ENCODE assay signal across 6 cellular contexts in the genomic region with DNA sequence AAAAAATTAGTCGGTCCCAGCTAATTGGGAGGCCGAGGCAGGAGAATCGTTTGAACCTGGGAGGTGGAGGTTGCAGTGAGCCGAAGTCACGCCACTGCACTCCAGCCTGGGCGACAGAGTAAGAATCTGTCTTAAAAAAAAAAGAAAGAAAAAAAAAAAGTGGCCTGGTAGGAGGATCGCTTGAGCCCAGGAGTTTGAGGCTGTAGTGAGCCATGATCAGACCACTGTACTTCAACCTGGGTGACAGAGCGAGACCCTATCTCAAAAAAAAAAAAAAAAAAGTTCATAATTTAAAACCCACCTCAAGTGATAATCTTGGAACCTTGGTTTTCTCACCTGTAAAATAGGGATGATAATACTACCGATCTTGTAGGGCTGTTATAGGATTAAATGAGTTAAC. TPM values are rescaled to one million over a fixed set of nuclear protein-coding genes. Genes with fewer than 3 reads are reported as not detected.
A peak's percentile ranks its signal among the peaks of the same experiment; 100 is the strongest.
DNase-seq lines count a peak whose midpoint lies in the region; ATAC-seq, FAIRE-seq and TF ChIP-seq lines count a peak whose summit lies in the region.
"Not testable (repeated sequence)": the region's sequence is repeated elsewhere in the genome, so short reads cannot be mapped to it uniquely, and the experiment has no call there.

No MANE protein-coding gene starts in this region.

- BruUV-seq in HepG2 (replicated peaks; lab: Mats Ljungman, UMichigan): not testable (repeated sequence)

- ATAC-seq in activated CD8-positive, alpha-beta T cell treated with anti-CD3 and anti-CD28 coated beads for 36 hours; HepG2: not testable (repeated sequence)

- not testable (repeated sequence) for TF ChIP-seq EP300 in HepG2 (IDR thresholded peaks at IDR 0.05; ENCODE audit: low read depth in 2 of 2, low read length in 2 of 2); HepG2 (CRISPR knock-in tag; IDR thresholded peaks at IDR 0.05; ENCODE audit: borderline replicate concordance)

- H3K27ac Mint-ChIP-seq in IgD-negative memory B cell (peak overlapping the region; percentile 43 to 85 (median 74)), chondrocyte (ENCODE audit: unreplicated experiment) (peak overlapping the region; percentile 84), progenitor cell of endocrine pancreas (peak overlapping the region; percentile 97)
- peak overlapping the region; percentile 86 for H3K27ac Mint-ChIP-seq in activated CD8-positive, alpha-beta T cell treated with anti-CD3 and anti-CD28 coated beads for 36 hours

- TF ChIP-seq CTCF in activated CD8-positive, alpha-beta T cell treated with anti-CD3 and anti-CD28 coated beads for 36 hours (IDR thresholded peaks at IDR 0.05); chondrocyte (IDR thresholded peaks at IDR 0.05); HepG2 (CRISPR knock-in tag; IDR thresholded peaks at IDR 0.05); progenitor cell of endocrine pancreas (IDR thresholded peaks at IDR 0.05; ENCODE audit: unreplicated experiment); uterus (IDR thresholded peaks at IDR 0.05): not testable (repeated sequence)

- H3K9me3 Mint-ChIP-seq in IgD-negative memory B cell; activated CD8-positive, alpha-beta T cell treated with anti-CD3 and anti-CD28 coated beads for 36 hours; chondrocyte (ENCODE audit: low read depth); progenitor cell of endocrine pancreas (ENCODE audit: low read depth): not testable (repeated sequence)

- not testable (repeated sequence) for H3K36me3 Mint-ChIP-seq in IgD-negative memory B cell; chondrocyte (ENCODE audit: low read depth); progenitor cell of endocrine pancreas (ENCODE audit: insufficient read depth)
- H3K36me3 Mint-ChIP-seq in activated CD8-positive, alpha-beta T cell treated with anti-CD3 and anti-CD28 coated beads for 36 hours (ENCODE audit: low read depth): peaks cover 17% of the 10 kb centered on the region

- H2AFZ ChIP-seq in HepG2 (ENCODE audit: low read length): not testable (repeated sequence)

- 87% methylated on average over 9 of the region's 9 CpGs for WGBS in HepG2 (ENCODE audit: low lambda C conversion rate)

- H3K4me1 ChIP-seq in HepG2 (ENCODE audit: insufficient read depth, low read length) (peaks cover 46% of the 10 kb centered on the region), uterus (peaks cover 0 to 21% of the 10 kb centered on the region in 2 donors)

- 0 out of 2 replicates have a peak overlapping the region, but pooled peaks have one; percentile 79 for H3K4me2 ChIP-seq in HepG2 (ENCODE audit: low read depth, low read length)

- POLR2A ChIA-PET in activated CD8-positive, alpha-beta T cell treated with anti-CD3 and anti-CD28 coated beads for 36 hours (lab: Charles Lee): interaction anchor here (1.1 kb wide), 1 partner anchor 67 kb away, joined by 3 read pairs; no protein-coding TSS in a partner anchor
- POLR2A ChIA-PET in HepG2 (lab: Yijun Ruan, JAX): not testable (repeated sequence)

- not testable (repeated sequence) for H3K36me3 ChIP-seq in HepG2 (replicated peaks in 1 of 2; ENCODE audit: control insufficient read depth in 1 of 2, insufficient read depth in 2 of 2, low read length in 2 of 2); uterus

- not testable (repeated sequence) for H3K27me3 ChIP-seq in HepG2 (ENCODE audit: control insufficient read depth in 1 of 2, insufficient read depth in 2 of 2, low read length in 2 of 2); uterus

- not testable (repeated sequence) for TF ChIP-seq POLR2A in HepG2 (IDR thresholded peaks at IDR 0.05; ENCODE audit: insufficient read depth in 1 of 2, low read depth in 2 of 2, low read length in 2 of 2); uterus (IDR thresholded peaks at IDR 0.05)

- H3K9me3 ChIP-seq in HepG2 (ENCODE audit: low read length); uterus: not testable (repeated sequence)

- peaks cover 10% of the 10 kb centered on the region for H3K79me2 ChIP-seq in HepG2 (ENCODE audit: insufficient read depth, low read length)

- CTCF ChIA-PET in activated CD8-positive, alpha-beta T cell treated with anti-CD3 and anti-CD28 coated beads for 36 hours (lab: Charles Lee): interaction anchor here (1.2 to 4.8 kb wide), 9 partner anchors 11 to 212 kb away, joined by 3 to 38 read pairs (median 6); partner anchors contain the start of gene BLVRB
- CTCF ChIA-PET in HepG2 (lab: Yijun Ruan, JAX; ENCODE audit: low intra/inter-chr PET ratio, low total read pairs): interaction anchor here (0.6 kb wide), 1 partner anchor 66 kb away, joined by 3 read pairs; no protein-coding TSS in a partner anchor

- H3K27me3 Mint-ChIP-seq in IgD-negative memory B cell; activated CD8-positive, alpha-beta T cell treated with anti-CD3 and anti-CD28 coated beads for 36 hours; chondrocyte (ENCODE audit: low read depth); progenitor cell of endocrine pancreas: not testable (repeated sequence)

- not testable (repeated sequence) for H3K4me3 ChIP-seq in HepG2 (replicated peaks in 1 of 3; ENCODE audit: insufficient read depth in 1 of 3, low read depth in 2 of 3, low read length in 3 of 3)
- H3K4me3 ChIP-seq in uterus: peak overlapping the region in 1 of 2 donors; percentile 69

- in situ Hi-C loops in HepG2 (cut with HindIII; ENCODE audit: extremely low pct_ligation_motif_present, low pct_unique_long_range_greater_than_20kb): not testable (repeated sequence)

- FAIRE-seq in HepG2 (lab: Jason Lieb, UNC): not testable (repeated sequence)

- H3K4me3 Mint-ChIP-seq in IgD-negative memory B cell (peak overlapping the region in 3 of 4 donors; percentile 60 to 87 (median 80)), chondrocyte (ENCODE audit: unreplicated experiment) (peak overlapping the region; percentile 4)
- H3K4me3 Mint-ChIP-seq in activated CD8-positive, alpha-beta T cell treated with anti-CD3 and anti-CD28 coated beads for 36 hours: peak overlapping the region; percentile 77
- H3K4me3 Mint-ChIP-seq in progenitor cell of endocrine pancreas (ENCODE audit: low read depth): not testable (repeated sequence)

- intact Hi-C loops in activated CD8-positive, alpha-beta T cell treated with anti-CD3 and anti-CD28 coated beads for 36 hours (cut with micrococcal nuclease); uterus (cut with DNase I; ENCODE audit: low total_unique reads): not testable (repeated sequence)
- intact Hi-C loops in HepG2 (cut with micrococcal nuclease; ENCODE audit: unreplicated experiment): loop anchor here (2.0 to 10.0 kb wide), 2 partner anchors 23 to 77 kb away; partner anchors contain the start of genes C19orf47, PLD3 and SERTAD3

- H3K4me1 Mint-ChIP-seq in IgD-negative memory B cell (peaks cover 18 to 22% (median 21%) of the 10 kb centered on the region in 3 donors), chondrocyte (ENCODE audit: low read depth) (peaks cover 34% of the 10 kb centered on the region), progenitor cell of endocrine pancreas (ENCODE audit: low read depth) (peaks cover 12% of the 10 kb centered on the region)
- H3K4me1 Mint-ChIP-seq in activated CD8-positive, alpha-beta T cell treated with anti-CD3 and anti-CD28 coated beads for 36 hours (ENCODE audit: low read depth): peaks cover 17% of the 10 kb centered on the region

- H3K27ac ChIP-seq in HepG2 (ENCODE audit: extremely low read length, insufficient read depth, low read length): not testable (repeated sequence)
- H3K27ac ChIP-seq in uterus: peak overlapping the region; percentile 98

- not testable (repeated sequence) for TF ChIP-seq RAD21 in HepG2 (CRISPR knock-in tag; IDR thresholded peaks at IDR 0.05)

- H3K9ac ChIP-seq in HepG2 (ENCODE audit: insufficient read depth, low read depth, low read length): not testable (repeated sequence)

- H4K20me1 ChIP-seq in HepG2 (ENCODE audit: insufficient read depth, low read length): not testable (repeated sequence)

- DNase-seq in activated CD8-positive, alpha-beta T cell treated with anti-CD3 and anti-CD28 coated beads for 36 hours; chondrocyte (ENCODE audit: low spot score); HepG2 (ENCODE audit: low spot score); progenitor cell of endocrine pancreas (ENCODE audit: low spot score, unreplicated experiment); uterus: not testable (repeated sequence)

RNA-seq across cellular contexts. Expression of gene SERTAD1, which starts 3.8 kb away (rescaled TPM):
- 13.2 TPM for polyA plus RNA-seq in IgD-negative memory B cell
- total RNA-seq in activated CD8-positive, alpha-beta T cell treated with anti-CD3 and anti-CD28 coated beads for 36 hours: 10 to 100 TPM; 15.5 to 17.2 TPM
- 13.0 to 14.8 TPM (median 14.5 TPM) in 3 replicates for total RNA-seq in chondrocyte
- 4.3 and 4.7 TPM in 2 replicates for total RNA-seq in HepG2 (2016; rRNA removed; fragmentation: Illumina TruSeq; extraction: Trizol)
- 1.8 and 2.1 TPM in 2 replicates for total RNA-seq in HepG2 (2016; cell fraction: cytosol; rRNA removed; fragmentation: Illumina TruSeq; extraction: Trizol; ENCODE audit: low read depth)
- total RNA-seq in HepG2 (2016; cell fraction: insoluble cytoplasmic fraction; rRNA removed; fragmentation: Illumina TruSeq; extraction: Trizol): 3.9 and 5.6 TPM in 2 replicates
- total RNA-seq in HepG2 (2016; cell fraction: membrane; rRNA removed; fragmentation: Illumina TruSeq; extraction: Trizol): 3.0 and 3.6 TPM in 2 replicates
- total RNA-seq in HepG2 (2016; cell fraction: nucleus; rRNA removed; fragmentation: Illumina TruSeq; extraction: Trizol): 1.7 and 1.9 TPM in 2 replicates
- 4.5 and 5.0 TPM in 2 replicates for polyA plus RNA-seq in HepG2 (2011; rRNA removed)
- polyA plus RNA-seq in HepG2 (2011; cell fraction: cytosol; rRNA removed): 5.0 and 7.0 TPM in 2 replicates
- 4.0 and 4.5 TPM in 2 replicates for polyA plus RNA-seq in HepG2 (2011; cell fraction: nucleus; rRNA removed)
- polyA plus RNA-seq in HepG2 (2012): 1.4 and 1.9 TPM in 2 replicates
- 0.94 and 1.1 TPM in 2 replicates for polyA plus RNA-seq in HepG2 (2016; cell fraction: cytosol; fragmentation: Illumina TruSeq; extraction: Trizol; ENCODE audit: low read depth)
- polyA plus RNA-seq in HepG2 (2016; cell fraction: insoluble cytoplasmic fraction; fragmentation: Illumina TruSeq; extraction: Trizol; ENCODE audit: low read depth): 3.6 and 4.1 TPM in 2 replicates
- 1.5 and 1.7 TPM in 2 replicates for polyA plus RNA-seq in HepG2 (2016; cell fraction: membrane; fragmentation: Illumina TruSeq; extraction: Trizol; ENCODE audit: low read depth)
- 2.5 and 2.7 TPM in 2 replicates for polyA plus RNA-seq in HepG2 (2016; cell fraction: nucleus; fragmentation: Illumina TruSeq; extraction: Trizol; ENCODE audit: insufficient read depth, low read depth)
- polyA minus RNA-seq in HepG2 (2011; rRNA and poly(A)+ RNA removed; ENCODE audit: low replicate concordance): 2.7 and 5.6 TPM in 2 replicates
- polyA minus RNA-seq in HepG2 (2011; cell fraction: cytosol; rRNA and poly(A)+ RNA removed): 1.1 and 1.2 TPM in 2 replicates
- polyA minus RNA-seq in HepG2 (2011; cell fraction: nucleus; rRNA and poly(A)+ RNA removed): 1.7 and 2.0 TPM in 2 replicates
- total RNA-seq in progenitor cell of endocrine pancreas: 4.1 and 4.4 TPM in 2 replicates
- 10 to 100 TPM in 3 of 4 donors, 1 to 10 TPM in 1; 3.1 to 18.4 (median 15.8) TPM for total RNA-seq in uterus

RNA-seq across cellular contexts. Expression of gene PRX, which starts 8.8 kb away (rescaled TPM):
- polyA plus RNA-seq in IgD-negative memory B cell (0.21 TPM), HepG2 (2011; rRNA removed) (0.66 and 0.99 TPM in 2 replicates)
- 1 to 10 TPM; 1.2 TPM for total RNA-seq in activated CD8-positive, alpha-beta T cell treated with anti-CD3 and anti-CD28 coated beads for 36 hours
- total RNA-seq in chondrocyte (3.6 to 4.9 TPM (median 4.5 TPM) in 3 replicates), HepG2 (2016; rRNA removed; fragmentation: Illumina TruSeq; extraction: Trizol) (0.46 and 0.66 TPM in 2 replicates), progenitor cell of endocrine pancreas (0.96 and 1.2 TPM in 2 replicates), uterus (1 to 10 TPM; 3.3 to 7.5 (median 4.8) TPM)
- total RNA-seq in HepG2 (2016; cell fraction: cytosol; rRNA removed; fragmentation: Illumina TruSeq; extraction: Trizol; ENCODE audit: low read depth): not detected in 2 replicates
- total RNA-seq in HepG2 (2016; cell fraction: insoluble cytoplasmic fraction; rRNA removed; fragmentation: Illumina TruSeq; extraction: Trizol): 0.39 and 0.78 TPM in 2 replicates
- total RNA-seq in HepG2 (2016; cell fraction: membrane; rRNA removed; fragmentation: Illumina TruSeq; extraction: Trizol): 0.03 and 0.12 TPM in 2 replicates
- 0.38 and 0.40 TPM in 2 replicates for total RNA-seq in HepG2 (2016; cell fraction: nucleus; rRNA removed; fragmentation: Illumina TruSeq; extraction: Trizol)
- polyA plus RNA-seq in HepG2 (2011; cell fraction: cytosol; rRNA removed): 0.79 and 0.94 TPM in 2 replicates
- 0.76 and 0.99 TPM in 2 replicates for polyA plus RNA-seq in HepG2 (2011; cell fraction: nucleus; rRNA removed)
- 0.85 and 1.1 TPM in 2 replicates for polyA plus RNA-seq in HepG2 (2012)
- not detected in 2 replicates for polyA plus RNA-seq in HepG2 (2016; cell fraction: cytosol; fragmentation: Illumina TruSeq; extraction: Trizol; ENCODE audit: low read depth)
- polyA plus RNA-seq in HepG2 (2016; cell fraction: insoluble cytoplasmic fraction; fragmentation: Illumina TruSeq; extraction: Trizol; ENCODE audit: low read depth): 0.25 and 0.53 TPM in 2 replicates
- 0.03 and 0.06 TPM in 2 replicates for polyA plus RNA-seq in HepG2 (2016; cell fraction: membrane; fragmentation: Illumina TruSeq; extraction: Trizol; ENCODE audit: low read depth)
- polyA plus RNA-seq in HepG2 (2016; cell fraction: nucleus; fragmentation: Illumina TruSeq; extraction: Trizol; ENCODE audit: insufficient read depth, low read depth): 1.1 TPM in 2 replicates
- 0.51 and 1.1 TPM in 2 replicates for polyA minus RNA-seq in HepG2 (2011; rRNA and poly(A)+ RNA removed; ENCODE audit: low replicate concordance)
- 0.53 and 0.89 TPM in 2 replicates for polyA minus RNA-seq in HepG2 (2011; cell fraction: cytosol; rRNA and poly(A)+ RNA removed)
- polyA minus RNA-seq in HepG2 (2011; cell fraction: nucleus; rRNA and poly(A)+ RNA removed): 0.52 and 0.62 TPM in 2 replicates

RNA-seq across cellular contexts. Expression of gene SERTAD3, which starts 22.1 kb away (rescaled TPM):
- polyA plus RNA-seq in IgD-negative memory B cell: 29.2 TPM
- total RNA-seq in activated CD8-positive, alpha-beta T cell treated with anti-CD3 and anti-CD28 coated beads for 36 hours: 10 to 100 TPM in 1 of 2 experiments, 1 to 10 TPM in 1; 8.8 to 11.2 TPM
- 36.7 to 43.6 TPM (median 40.3 TPM) in 3 replicates for total RNA-seq in chondrocyte
- 16.9 and 17.8 TPM in 2 replicates for total RNA-seq in HepG2 (2016; rRNA removed; fragmentation: Illumina TruSeq; extraction: Trizol)
- total RNA-seq in HepG2 (2016; cell fraction: cytosol; rRNA removed; fragmentation: Illumina TruSeq; extraction: Trizol; ENCODE audit: low read depth): 14.6 and 17.8 TPM in 2 replicates
- total RNA-seq in HepG2 (2016; cell fraction: insoluble cytoplasmic fraction; rRNA removed; fragmentation: Illumina TruSeq; extraction: Trizol): 14.8 and 17.5 TPM in 2 replicates
- total RNA-seq in HepG2 (2016; cell fraction: membrane; rRNA removed; fragmentation: Illumina TruSeq; extraction: Trizol): 22.0 and 25.4 TPM in 2 replicates
- total RNA-seq in HepG2 (2016; cell fraction: nucleus; rRNA removed; fragmentation: Illumina TruSeq; extraction: Trizol): 6.8 and 9.0 TPM in 2 replicates
- 9.5 and 9.6 TPM in 2 replicates for polyA plus RNA-seq in HepG2 (2011; rRNA removed)
- polyA plus RNA-seq in HepG2 (2011; cell fraction: cytosol; rRNA removed): 6.9 and 7.9 TPM in 2 replicates
- polyA plus RNA-seq in HepG2 (2011; cell fraction: nucleus; rRNA removed): 5.9 and 6.5 TPM in 2 replicates
- polyA plus RNA-seq in HepG2 (2012): 6.5 and 7.5 TPM in 2 replicates
- polyA plus RNA-seq in HepG2 (2016; cell fraction: cytosol; fragmentation: Illumina TruSeq; extraction: Trizol; ENCODE audit: low read depth): 3.8 and 4.4 TPM in 2 replicates
- polyA plus RNA-seq in HepG2 (2016; cell fraction: insoluble cytoplasmic fraction; fragmentation: Illumina TruSeq; extraction: Trizol; ENCODE audit: low read depth): 10.8 and 15.2 TPM in 2 replicates
- 7.3 and 9.1 TPM in 2 replicates for polyA plus RNA-seq in HepG2 (2016; cell fraction: membrane; fragmentation: Illumina TruSeq; extraction: Trizol; ENCODE audit: low read depth)
- 13.4 and 16.1 TPM in 2 replicates for polyA plus RNA-seq in HepG2 (2016; cell fraction: nucleus; fragmentation: Illumina TruSeq; extraction: Trizol; ENCODE audit: insufficient read depth, low read depth)
- 19.2 and 19.5 TPM in 2 replicates for polyA minus RNA-seq in HepG2 (2011; rRNA and poly(A)+ RNA removed; ENCODE audit: low replicate concordance)
- 10.9 and 15.7 TPM in 2 replicates for polyA minus RNA-seq in HepG2 (2011; cell fraction: cytosol; rRNA and poly(A)+ RNA removed)
- polyA minus RNA-seq in HepG2 (2011; cell fraction: nucleus; rRNA and poly(A)+ RNA removed): 5.1 and 5.8 TPM in 2 replicates
- total RNA-seq in progenitor cell of endocrine pancreas: 26.5 and 27.5 TPM in 2 replicates
- total RNA-seq in uterus: 10 to 100 TPM in 3 of 4 donors, 1 to 10 TPM in 1; 1.0 to 81.5 (median 44.7) TPM

RNA-seq across cellular contexts. Expression of gene HIPK4, which starts 32.0 kb away (rescaled TPM):
- polyA plus RNA-seq in IgD-negative memory B cell (0.11 TPM), HepG2 (2011; rRNA removed) (0.03 TPM in 1 of 2 replicates, not detected in the other)
- total RNA-seq in activated CD8-positive, alpha-beta T cell treated with anti-CD3 and anti-CD28 coated beads for 36 hours: not detected
- total RNA-seq in chondrocyte (0.20 to 0.53 TPM (median 0.46 TPM) in 3 replicates), HepG2 (2016; rRNA removed; fragmentation: Illumina TruSeq; extraction: Trizol) (not detected in 2 replicates), progenitor cell of endocrine pancreas (0.11 TPM in 1 of 2 replicates, not detected in the other), uterus (under 1 TPM in 2 of 4 donors, not detected in 2; 0.40 to 0.48 TPM)
- total RNA-seq in HepG2 (2016; cell fraction: cytosol; rRNA removed; fragmentation: Illumina TruSeq; extraction: Trizol; ENCODE audit: low read depth): not detected in 2 replicates
- not detected in 2 replicates for total RNA-seq in HepG2 (2016; cell fraction: insoluble cytoplasmic fraction; rRNA removed; fragmentation: Illumina TruSeq; extraction: Trizol)
- total RNA-seq in HepG2 (2016; cell fraction: membrane; rRNA removed; fragmentation: Illumina TruSeq; extraction: Trizol): not detected in 2 replicates
- not detected in 2 replicates for total RNA-seq in HepG2 (2016; cell fraction: nucleus; rRNA removed; fragmentation: Illumina TruSeq; extraction: Trizol)
- polyA plus RNA-seq in HepG2 (2011; cell fraction: cytosol; rRNA removed): 0.03 TPM in 1 of 2 replicates, not detected in the other
- polyA plus RNA-seq in HepG2 (2011; cell fraction: nucleus; rRNA removed): not detected in 2 replicates
- polyA plus RNA-seq in HepG2 (2012): not detected in 2 replicates
- not detected in 2 replicates for polyA plus RNA-seq in HepG2 (2016; cell fraction: cytosol; fragmentation: Illumina TruSeq; extraction: Trizol; ENCODE audit: low read depth)
- polyA plus RNA-seq in HepG2 (2016; cell fraction: insoluble cytoplasmic fraction; fragmentation: Illumina TruSeq; extraction: Trizol; ENCODE audit: low read depth): not detected in 2 replicates
- not detected in 2 replicates for polyA plus RNA-seq in HepG2 (2016; cell fraction: membrane; fragmentation: Illumina TruSeq; extraction: Trizol; ENCODE audit: low read depth)
- polyA plus RNA-seq in HepG2 (2016; cell fraction: nucleus; fragmentation: Illumina TruSeq; extraction: Trizol; ENCODE audit: insufficient read depth, low read depth): not detected in 2 replicates
- polyA minus RNA-seq in HepG2 (2011; rRNA and poly(A)+ RNA removed; ENCODE audit: low replicate concordance): 0.07 TPM in 1 of 2 replicates, not detected in the other
- not detected in 2 replicates for polyA minus RNA-seq in HepG2 (2011; cell fraction: cytosol; rRNA and poly(A)+ RNA removed)
- not detected in 2 replicates for polyA minus RNA-seq in HepG2 (2011; cell fraction: nucleus; rRNA and poly(A)+ RNA removed)

RNA-seq across cellular contexts. Expression of gene BLVRB, which starts 43.6 kb away (rescaled TPM):
- 35.9 TPM for polyA plus RNA-seq in IgD-negative memory B cell
- total RNA-seq in activated CD8-positive, alpha-beta T cell treated with anti-CD3 and anti-CD28 coated beads for 36 hours: 10 to 100 TPM; 21.2 to 21.7 TPM
- 48.3 to 53.9 TPM (median 53.1 TPM) in 3 replicates for total RNA-seq in chondrocyte
- total RNA-seq in HepG2 (2016; rRNA removed; fragmentation: Illumina TruSeq; extraction: Trizol): 25.9 and 32.7 TPM in 2 replicates
- 8.2 and 10.9 TPM in 2 replicates for total RNA-seq in HepG2 (2016; cell fraction: cytosol; rRNA removed; fragmentation: Illumina TruSeq; extraction: Trizol; ENCODE audit: low read depth)
- 28.3 and 39.1 TPM in 2 replicates for total RNA-seq in HepG2 (2016; cell fraction: insoluble cytoplasmic fraction; rRNA removed; fragmentation: Illumina TruSeq; extraction: Trizol)
- 7.6 and 7.9 TPM in 2 replicates for total RNA-seq in HepG2 (2016; cell fraction: membrane; rRNA removed; fragmentation: Illumina TruSeq; extraction: Trizol)
- 9.9 and 11.1 TPM in 2 replicates for total RNA-seq in HepG2 (2016; cell fraction: nucleus; rRNA removed; fragmentation: Illumina TruSeq; extraction: Trizol)
- 51.4 and 75.9 TPM in 2 replicates for polyA plus RNA-seq in HepG2 (2011; rRNA removed)
- 66.0 and 107 TPM in 2 replicates for polyA plus RNA-seq in HepG2 (2011; cell fraction: cytosol; rRNA removed)
- 44.9 and 46.6 TPM in 2 replicates for polyA plus RNA-seq in HepG2 (2011; cell fraction: nucleus; rRNA removed)
- 39.5 and 39.8 TPM in 2 replicates for polyA plus RNA-seq in HepG2 (2012)
- 10.5 and 11.4 TPM in 2 replicates for polyA plus RNA-seq in HepG2 (2016; cell fraction: cytosol; fragmentation: Illumina TruSeq; extraction: Trizol; ENCODE audit: low read depth)
- polyA plus RNA-seq in HepG2 (2016; cell fraction: insoluble cytoplasmic fraction; fragmentation: Illumina TruSeq; extraction: Trizol; ENCODE audit: low read depth): 31.5 and 40.3 TPM in 2 replicates
- polyA plus RNA-seq in HepG2 (2016; cell fraction: membrane; fragmentation: Illumina TruSeq; extraction: Trizol; ENCODE audit: low read depth): 6.6 and 8.8 TPM in 2 replicates
- 18.0 and 18.8 TPM in 2 replicates for polyA plus RNA-seq in HepG2 (2016; cell fraction: nucleus; fragmentation: Illumina TruSeq; extraction: Trizol; ENCODE audit: insufficient read depth, low read depth)
- 42.8 and 149 TPM in 2 replicates for polyA minus RNA-seq in HepG2 (2011; rRNA and poly(A)+ RNA removed; ENCODE audit: low replicate concordance)
- polyA minus RNA-seq in HepG2 (2011; cell fraction: cytosol; rRNA and poly(A)+ RNA removed): 28.8 and 32.2 TPM in 2 replicates
- polyA minus RNA-seq in HepG2 (2011; cell fraction: nucleus; rRNA and poly(A)+ RNA removed): 6.0 and 10.4 TPM in 2 replicates
- total RNA-seq in progenitor cell of endocrine pancreas: 14.0 and 16.4 TPM in 2 replicates
- 100 to 1,000 TPM in 2 of 4 donors, 10 to 100 TPM in 2; 51.5 to 206 (median 115) TPM for total RNA-seq in uterus
